Comparison of ENCODE assay signal across 17 cellular contexts in the genomic region with DNA sequence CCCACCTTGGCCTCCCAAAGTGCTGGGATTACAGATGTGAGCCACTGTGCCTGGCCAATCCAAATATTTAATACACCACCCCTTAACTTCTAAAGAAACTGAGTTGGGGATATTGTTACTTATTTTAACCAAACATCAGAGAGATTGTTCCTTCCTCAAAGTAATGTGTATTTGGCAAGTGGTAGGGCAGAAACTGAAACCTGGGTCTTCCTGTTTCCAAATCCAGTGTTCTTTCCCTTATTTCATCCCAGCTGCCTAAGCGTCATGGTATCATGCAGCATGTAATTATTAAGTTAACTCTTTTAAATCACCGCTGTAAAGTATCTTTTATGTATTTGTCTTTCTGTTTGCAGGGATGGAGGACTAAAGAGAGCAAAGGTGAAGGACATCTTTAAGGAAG.
"Had no signal": no experiment of that assay in that cellular context is flagged by ENCODE, and none has a peak within 500 bp of the region (broad histone marks: within the 10 kb centered on the region; RNA-seq: fewer than 3 reads in every experiment).

No MANE protein-coding gene starts in this region.

- H3K4me1 Mint-ChIP-seq: activated naive CD8-positive, alpha-beta T cell treated with anti-CD3 and anti-CD28 coated beads for 36 hours; neural crest cell; stimulated activated effector memory CD8-positive, alpha-beta T cell treated with anti-CD3 and anti-CD28 coated beads, Interleukin-12 subunit alpha, Interleukin-12 subunit beta, amount 100 ng/mL, for 72 hours had no signal

- H3K4me3 Mint-ChIP-seq: activated CD4-positive, alpha-beta memory T cell treated with anti-CD3 and anti-CD28 coated beads for 36 hours; activated naive CD8-positive, alpha-beta T cell treated with anti-CD3 and anti-CD28 coated beads for 36 hours; effector memory CD8-positive, alpha-beta T cell; neural crest cell; stimulated activated effector memory CD8-positive, alpha-beta T cell treated with anti-CD3 and anti-CD28 coated beads, Interleukin-12 subunit alpha, Interleukin-12 subunit beta, amount 100 ng/mL, for 72 hours; type B pancreatic cell; WTC11 had no signal

- H3K79me2 ChIP-seq: hepatocyte had no signal

- DNase-seq: activated CD4-positive, alpha-beta memory T cell treated with anti-CD3 and anti-CD28 coated beads for 36 hours; activated CD4-positive, alpha-beta T cell treated with anti-CD3 and anti-CD28 coated beads for 4 hours; activated naive CD8-positive, alpha-beta T cell treated with anti-CD3 and anti-CD28 coated beads for 36 hours; amniotic stem cell; effector memory CD8-positive, alpha-beta T cell; esophagus squamous epithelium; left cardiac atrium; sigmoid colon; stimulated activated CD4-positive, alpha-beta T cell treated with anti-CD3 and anti-CD28 coated beads, Interleukin-4, amount 100 ng/mL, for 24 hours; stomach had no signal

- H3K27me3 ChIP-seq: cardiac muscle cell, esophagus squamous epithelium, hepatocyte, sigmoid colon, stomach had no signal

- H3K4me2 ChIP-seq: hepatocyte had no signal

- H3K4me3 ChIP-seq: cardiac muscle cell, esophagus squamous epithelium, hepatocyte, lung, sigmoid colon, stomach had no signal

- H3K27ac ChIP-seq: cardiac muscle cell, esophagus squamous epithelium, hepatocyte had no signal

- H3K4me1 ChIP-seq: esophagus squamous epithelium had no signal

- H3K27ac Mint-ChIP-seq: activated CD4-positive, alpha-beta memory T cell treated with anti-CD3 and anti-CD28 coated beads for 36 hours; activated naive CD8-positive, alpha-beta T cell treated with anti-CD3 and anti-CD28 coated beads for 36 hours; effector memory CD8-positive, alpha-beta T cell; stimulated activated effector memory CD8-positive, alpha-beta T cell treated with anti-CD3 and anti-CD28 coated beads, Interleukin-12 subunit alpha, Interleukin-12 subunit beta, amount 100 ng/mL, for 72 hours; type B pancreatic cell had no signal

- ATAC-seq: effector memory CD8-positive, alpha-beta T cell; left cardiac atrium; stimulated activated effector memory CD8-positive, alpha-beta T cell treated with anti-CD3 and anti-CD28 coated beads, Interleukin-12 subunit alpha, Interleukin-12 subunit beta, amount 100 ng/mL, for 72 hours; WTC11 had no signal

- H3K9me3 Mint-ChIP-seq: activated CD4-positive, alpha-beta memory T cell treated with anti-CD3 and anti-CD28 coated beads for 36 hours; activated naive CD8-positive, alpha-beta T cell treated with anti-CD3 and anti-CD28 coated beads for 36 hours; effector memory CD8-positive, alpha-beta T cell; stimulated activated effector memory CD8-positive, alpha-beta T cell treated with anti-CD3 and anti-CD28 coated beads, Interleukin-12 subunit alpha, Interleukin-12 subunit beta, amount 100 ng/mL, for 72 hours had no signal

- H3K9me3 ChIP-seq: esophagus squamous epithelium, sigmoid colon, stomach had no signal

- H2AFZ ChIP-seq: hepatocyte had no signal

- H3K27me3 Mint-ChIP-seq: activated CD4-positive, alpha-beta memory T cell treated with anti-CD3 and anti-CD28 coated beads for 36 hours; activated naive CD8-positive, alpha-beta T cell treated with anti-CD3 and anti-CD28 coated beads for 36 hours; type B pancreatic cell had no signal

- H3K36me3 ChIP-seq: cardiac muscle cell, esophagus squamous epithelium had no signal

- H3K36me3 Mint-ChIP-seq: stimulated activated effector memory CD8-positive, alpha-beta T cell treated with anti-CD3 and anti-CD28 coated beads, Interleukin-12 subunit alpha, Interleukin-12 subunit beta, amount 100 ng/mL, for 72 hours; WTC11 had no signal
